17 cellular contexts compared by ENCODE assay signal in genomic region chr17:2844386-2844785, GRCh38. TPM values are rescaled to one million over a fixed set of nuclear protein-coding genes. Genes with fewer than 3 reads are reported as not detected.
DNase-seq lines count a peak whose midpoint lies in the region; ATAC-seq lines count a peak whose summit lies in the region.
"Had no signal": no experiment of that assay in that cellular context is flagged by ENCODE, and none has a peak within 500 bp of the region (broad histone marks: within the 10 kb centered on the region; RNA-seq: fewer than 3 reads in every experiment).

No MANE protein-coding gene starts in this region.

- H2BK120ac ChIP-seq in mesendoderm (ENCODE audit: low read depth, low read length): no peak overlapping the region

- no peak overlapping the region for H4K5ac ChIP-seq in mesendoderm (ENCODE audit: low read length)

- H3K4me3 ChIP-seq in HUES48 (ENCODE audit: low read depth, low read length) (no peak overlapping the region), mesendoderm (ENCODE audit: low read length) (no peak overlapping the region)
- H3K4me3 ChIP-seq: vagina had no signal

- no peaks in the 10 kb centered on the region for H3K9me3 Mint-ChIP-seq in central memory CD8-positive, alpha-beta T cell
- H3K9me3 Mint-ChIP-seq: activated T-helper 1 cell treated with anti-CD3 and anti-CD28 coated beads, Interleukin-12 subunit alpha, Interleukin-12 subunit beta, Interleukin-2, Interleukin-4 antibody, amounts not matched to agents 30 ng/mL and 10 ng/mL and 1 ng/mL, durations not matched to agents 14 hours and 24 hours and 36 hours; mesothelial cell of epicardium; stimulated activated memory B cell treated with anti-CD40 and anti-IgM and Interleukin-4, amounts not matched to agents 10 μg/mL and 1 μg/mL and 100 μg/mL, for 72 hours had no signal

- H3K27ac Mint-ChIP-seq in central memory CD8-positive, alpha-beta T cell (ENCODE audit: low read depth): peak overlapping the region; percentile 44
- H3K27ac Mint-ChIP-seq: activated T-helper 1 cell treated with anti-CD3 and anti-CD28 coated beads, Interleukin-12 subunit alpha, Interleukin-12 subunit beta, Interleukin-2, Interleukin-4 antibody, amounts not matched to agents 30 ng/mL and 10 ng/mL and 1 ng/mL, durations not matched to agents 14 hours and 24 hours and 36 hours; mesothelial cell of epicardium; stimulated activated memory B cell treated with anti-CD40 and anti-IgM and Interleukin-4, amounts not matched to agents 10 μg/mL and 1 μg/mL and 100 μg/mL, for 72 hours had no signal

- H3K79me1 ChIP-seq in mesendoderm (ENCODE audit: low read length): no peaks in the 10 kb centered on the region

- H3K9ac ChIP-seq in HUES48 (ENCODE audit: low read depth, low read length) (no peak overlapping the region), mesendoderm (ENCODE audit: low read length) (no peak overlapping the region)

- H3K18ac ChIP-seq in mesendoderm (ENCODE audit: low read length): no peak overlapping the region

- H3K27me3 ChIP-seq in HUES48 (ENCODE audit: control insufficient read depth, insufficient read depth, low read length): no peaks in the 10 kb centered on the region
- no peaks in the 10 kb centered on the region for H3K27me3 ChIP-seq in mesendoderm (ENCODE audit: insufficient read depth, low read length, poor library complexity)
- H3K27me3 ChIP-seq: vagina had no signal

- H3K27ac ChIP-seq in HUES48 (ENCODE audit: low read depth, low read length) (peak overlapping the region; percentile 78), mesendoderm (ENCODE audit: low read depth, low read length) (no peak overlapping the region)
- H3K27ac ChIP-seq: vagina had no signal

- H3K4me1 ChIP-seq in HUES48 (ENCODE audit: control insufficient read depth, insufficient read depth, low read length) (peaks cover 21% of the 10 kb centered on the region), mesendoderm (ENCODE audit: control insufficient read depth, low read depth, low read length) (peaks cover 4% of the 10 kb centered on the region)

- no peak overlapping the region for H3K4ac ChIP-seq in mesendoderm (ENCODE audit: low read depth, low read length)

- H2AK5ac ChIP-seq in mesendoderm (ENCODE audit: low read length): no peak overlapping the region

- no peaks in the 10 kb centered on the region for H3K79me2 ChIP-seq in mesendoderm (ENCODE audit: control insufficient read depth, insufficient read depth, low read length)

- no peak overlapping the region for H2BK5ac ChIP-seq in mesendoderm (ENCODE audit: low read length)

- H3K36me3 ChIP-seq in HUES48 (ENCODE audit: control insufficient read depth, insufficient read depth, low read length): no peaks in the 10 kb centered on the region
- H3K36me3 ChIP-seq in mesendoderm (ENCODE audit: control insufficient read depth, insufficient read depth, low read length): no peaks in the 10 kb centered on the region
- H3K36me3 ChIP-seq: vagina had no signal

- H3K36me3 Mint-ChIP-seq in central memory CD8-positive, alpha-beta T cell (ENCODE audit: insufficient read depth): peaks cover 12% of the 10 kb centered on the region
- H3K36me3 Mint-ChIP-seq: mesothelial cell of epicardium had no signal

- ATAC-seq in central memory CD8-positive, alpha-beta T cell (replicated peaks; ENCODE audit: extremely low read depth, poor library complexity, severe bottlenecking): no peak
- no peak for ATAC-seq in GM18868 (IDR thresholded peaks at IDR 0.05; ENCODE audit: unreplicated experiment)
- ATAC-seq: HCT116; stimulated activated memory B cell treated with anti-CD40 and anti-IgM and Interleukin-4, amounts not matched to agents 10 μg/mL and 1 μg/mL and 100 μg/mL, for 72 hours had no signal

- H3K4me3 Mint-ChIP-seq in central memory CD8-positive, alpha-beta T cell: no peak overlapping the region
- H3K4me3 Mint-ChIP-seq: activated T-helper 1 cell treated with anti-CD3 and anti-CD28 coated beads, Interleukin-12 subunit alpha, Interleukin-12 subunit beta, Interleukin-2, Interleukin-4 antibody, amounts not matched to agents 30 ng/mL and 10 ng/mL and 1 ng/mL, durations not matched to agents 14 hours and 24 hours and 36 hours; mesothelial cell of epicardium; stimulated activated memory B cell treated with anti-CD40 and anti-IgM and Interleukin-4, amounts not matched to agents 10 μg/mL and 1 μg/mL and 100 μg/mL, for 72 hours had no signal

- no CpG with 5 or more reads among the region's 6 CpGs for WGBS in mesendoderm (ENCODE audit: extremely low coverage, insufficient coverage, low lambda C conversion rate)

- H3K4me1 Mint-ChIP-seq in central memory CD8-positive, alpha-beta T cell: peaks cover 27% of the 10 kb centered on the region

- H3K4me2 ChIP-seq in mesendoderm (ENCODE audit: low read length): no peak overlapping the region

- H3K9me3 ChIP-seq in HUES48 (ENCODE audit: control insufficient read depth, insufficient read depth, low read length): no peaks in the 10 kb centered on the region
- H3K9me3 ChIP-seq: vagina had no signal

- no peaks in the 10 kb centered on the region for H3K27me3 Mint-ChIP-seq in central memory CD8-positive, alpha-beta T cell

- H3K23ac ChIP-seq in mesendoderm (ENCODE audit: low read length): no peak overlapping the region

- H4K8ac ChIP-seq in mesendoderm (ENCODE audit: low read depth, low read length): no peak overlapping the region

- DNase-seq in NCI-H2081 (lab: John Stamatoyannopoulos, UW): peak; percentile 4 to 52
- no peak for DNase-seq in NCI-H2081 treated with DMSO at 0.1 percent for 48 hours (lab: John Stamatoyannopoulos, UW)
- no peak for DNase-seq in central memory CD8-positive, alpha-beta T cell (ENCODE audit: low spot score in 2 of 2)
- DNase-seq in mesendoderm: peak; percentile 72
- no peak for DNase-seq in superior temporal gyrus (ENCODE audit: extremely low spot score)
- DNase-seq in AML-193 (lab: John Stamatoyannopoulos, UW): no peak
- DNase-seq: activated CD4-positive, alpha-beta T cell treated with anti-CD3 and anti-CD28 coated beads for 48 hours; DMS79; stimulated activated CD4-positive, alpha-beta T cell treated with anti-CD3 and anti-CD28 coated beads, Interleukin-4, amount 100 ng/mL, for 1 hour; T-helper 1 cell had no signal

- no peak overlapping the region for H3K56ac ChIP-seq in mesendoderm (ENCODE audit: low read length)

- no peak overlapping the region for H2BK15ac ChIP-seq in mesendoderm (replicated peaks; ENCODE audit: low read depth)

RNA-seq across cellular contexts. Expression of gene RAP1GAP2, which starts 48.1 kb away (rescaled TPM):
- 20.7 TPM for polyA plus RNA-seq in mesendoderm (2013, experiment 1 of 2)
- polyA plus RNA-seq in mesendoderm (2013, experiment 2 of 2): 21.1 TPM

Comparison
In these comparisons a context has a peak if more than half of its experiments do, and no peak if none do; other contexts are left out.
1. DNase-seq: peak in NCI-H2081 (2 of 2) and mesendoderm (single experiment); none in NCI-H2081 treated with DMSO at 0.1 percent for 48 hours (single experiment), central memory CD8-positive, alpha-beta T cell (0 of 2), superior temporal gyrus (single experiment) and AML-193 (0 of 2).